8 cellular contexts compared by ENCODE assay signal in the genomic region with DNA sequence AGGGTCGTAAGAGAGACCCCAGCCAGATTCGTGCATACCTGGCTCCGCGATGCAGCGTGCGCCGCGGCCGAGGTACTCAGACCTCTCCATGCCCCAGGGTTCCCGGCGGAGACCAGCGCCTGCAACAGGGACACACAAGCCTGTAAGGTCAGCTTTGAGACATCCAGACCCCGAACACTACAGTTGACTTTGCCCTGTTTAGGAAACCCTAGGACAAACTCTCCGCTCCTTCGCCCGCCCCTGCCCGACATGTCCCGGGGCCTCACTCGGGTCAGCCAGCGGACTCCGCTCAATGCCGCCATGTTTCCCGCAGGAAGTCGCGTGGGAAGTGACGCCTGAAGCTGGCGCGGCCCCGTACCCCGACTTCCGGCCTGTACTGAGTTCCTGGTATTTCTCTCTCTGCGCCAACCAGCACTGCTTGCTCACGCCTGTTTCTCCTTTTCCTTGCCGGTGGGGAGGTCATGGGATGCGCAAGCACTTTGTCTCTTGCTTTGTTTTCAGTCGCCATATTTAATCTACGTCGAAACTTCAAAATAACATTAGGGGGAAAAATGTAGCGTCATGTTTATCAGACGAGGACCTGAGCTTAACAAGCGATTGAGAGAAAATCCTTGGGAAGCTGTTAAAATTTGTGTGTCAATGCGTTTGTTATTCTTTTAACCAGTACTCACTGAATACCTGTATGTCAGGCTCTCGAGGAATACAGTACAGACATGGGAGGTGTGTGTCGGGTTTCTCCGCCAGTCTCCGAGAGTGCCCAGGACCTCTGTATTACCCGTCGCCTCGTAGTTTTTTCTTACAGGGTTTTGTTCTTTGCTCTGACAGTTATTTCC. TPM values are rescaled to one million over a fixed set of nuclear protein-coding genes. Genes with fewer than 3 reads are reported as not detected.
DNase-seq lines count a peak whose midpoint lies in the region; ATAC-seq and TF ChIP-seq lines count a peak whose summit lies in the region.

A gene (minus strand): TSS at position 330 of the 833 bp plus-strand sequence. CDS start 28 bp downstream, at position 302.

- H3K27ac ChIP-seq in osteoblast (ENCODE audit: low read depth, low read length) (peak within 1 kb of the TSS; percentile 97), thoracic aorta (peak within 1 kb of the TSS; percentile 90 to 93)

- H3K9me3 ChIP-seq in osteoblast (ENCODE audit: low read depth, low read length) (no peaks in the 10 kb centered on the region), thoracic aorta (no peaks in the 10 kb centered on the region)

- H3K27me3 Mint-ChIP-seq in activated naive CD8-positive, alpha-beta T cell = no peaks in the 10 kb centered on the region

- ATAC-seq in HG02571 (IDR thresholded peaks at IDR 0.05; ENCODE audit: unreplicated experiment) = peak; percentile 85
- peak; percentile 82 for ATAC-seq in thoracic aorta (ENCODE audit: insufficient number of reproducible peaks, low FRiP score, low read depth)

- peaks cover 25% of the 10 kb centered on the region for H3K4me1 Mint-ChIP-seq in activated naive CD8-positive, alpha-beta T cell (ENCODE audit: low read depth)

- H2AFZ ChIP-seq in osteoblast (ENCODE audit: low read length) = peak within 1 kb of the TSS; percentile 95

- peaks cover 5% of the 10 kb centered on the region for H4K20me1 ChIP-seq in osteoblast (ENCODE audit: insufficient read depth, low read length)

- H3K4me3 ChIP-seq in osteoblast (ENCODE audit: insufficient read depth, low read length) (peak within 1 kb of the TSS; percentile 94), thoracic aorta (peak within 1 kb of the TSS; percentile 83)

- no peaks in the 10 kb centered on the region for H3K9me3 Mint-ChIP-seq in activated naive CD8-positive, alpha-beta T cell (ENCODE audit: low read depth)

- peak within 1 kb of the TSS; percentile 100 for H3K27ac Mint-ChIP-seq in activated naive CD8-positive, alpha-beta T cell

- TF ChIP-seq CTCF in osteoblast (IDR thresholded peaks at IDR 0.05; ENCODE audit: extremely low read depth, low read depth, low read length) (no peak), thoracic aorta (IDR thresholded peaks at IDR 0.05) (no peak)

- peak within 1 kb of the TSS; percentile 99 for H3K4me2 ChIP-seq in osteoblast (ENCODE audit: insufficient read depth, low read length)

- peaks cover 21% of the 10 kb centered on the region for H3K79me2 ChIP-seq in osteoblast (ENCODE audit: insufficient read depth, low read length)

- H3K27me3 ChIP-seq in osteoblast (ENCODE audit: insufficient read depth, low read length) = peaks cover 5% of the 10 kb centered on the region
- no peaks in the 10 kb centered on the region for H3K27me3 ChIP-seq in thoracic aorta (replicated peaks; ENCODE audit: insufficient read depth)

- H3K36me3 ChIP-seq in osteoblast (ENCODE audit: insufficient read depth, low read length) = peaks cover 22% of the 10 kb centered on the region
- H3K36me3 ChIP-seq in thoracic aorta = peaks cover 14% of the 10 kb centered on the region

- peaks cover 9% of the 10 kb centered on the region for H3K36me3 Mint-ChIP-seq in activated naive CD8-positive, alpha-beta T cell

- H3K4me1 ChIP-seq in osteoblast (ENCODE audit: insufficient read depth, low read length) (peaks cover 10% of the 10 kb centered on the region), thoracic aorta (ENCODE audit: control insufficient read depth in 1 of 2, low read depth in 2 of 2) (peaks cover 6 to 14% of the 10 kb centered on the region in 2 donors)

- H3K4me3 Mint-ChIP-seq in activated naive CD8-positive, alpha-beta T cell = peak within 1 kb of the TSS; percentile 94

- DNase-seq in GM04504 (ENCODE audit: low read depth) = peak; percentile 79
- peak; percentile 92 for DNase-seq in NCI-H1092 treated with DMSO at 0.1 percent for 48 hours (lab: John Stamatoyannopoulos, UW)
- peak; percentile 76 for DNase-seq in SKM-1 treated with dmso at 0.1 percent for 144 hours (lab: John Stamatoyannopoulos, UW; ENCODE audit: unreplicated experiment)
- DNase-seq in glomerular visceral epithelial cell (ENCODE audit: extremely low spot score) = peak; percentile 93
- DNase-seq in osteoblast (ENCODE audit: insufficient read length, low spot score, missing footprints) = peak; percentile 97
- peak; percentile 72 for DNase-seq in thoracic aorta (ENCODE audit: low spot score)

RNA-seq across cellular contexts. Expression of the gene that starts here (rescaled TPM):
- total RNA-seq in osteoblast (67.5 and 71.7 TPM in 2 replicates), thoracic aorta (10 to 100 TPM; 94.5 to 95.3 TPM)

Comparison
In these comparisons a context has a peak if more than half of its experiments do, and no peak if none do; other contexts are left out.
1. Peak in every context shown above with its lines: DNase-seq, ATAC-seq, H3K4me3 ChIP-seq and H3K27ac ChIP-seq.